Comparison of ENCODE assay signal across 28 cellular contexts in genomic region chr9:99614341-99614740, GRCh38.
"Had no signal": no experiment of that assay in that cellular context is flagged by ENCODE, and none has a peak within 500 bp of the region (broad histone marks: within the 10 kb centered on the region; RNA-seq: fewer than 3 reads in every experiment).

No MANE protein-coding gene starts in this region.

- H3K36me3 ChIP-seq: stomach, suprapubic skin, thoracic aorta, thyroid gland, tibial artery, transverse colon, upper lobe of left lung, upper lobe of right lung, uterus, vagina had no signal

- H3K4me3 ChIP-seq: stomach, suprapubic skin, testis, thoracic aorta, thyroid gland, tibial artery, transverse colon, upper lobe of left lung, upper lobe of right lung, uterus, vagina had no signal

- FAIRE-seq: urothelium cell line had no signal

- H3K27ac ChIP-seq: stomach, suprapubic skin, testis, thoracic aorta, thyroid gland, tibial artery, transverse colon, upper lobe of left lung, upper lobe of right lung, uterus, vagina had no signal

- H3K27me3 Mint-ChIP-seq: stimulated activated naive CD8-positive, alpha-beta T cell treated with anti-CD3 and anti-CD28 coated beads, Interleukin-15, amount 100 ng/mL, for 72 hours; type B pancreatic cell had no signal

- H3K4me3 Mint-ChIP-seq: stimulated activated effector memory CD8-positive, alpha-beta T cell treated with anti-CD3 and anti-CD28 coated beads, Interleukin-12 subunit alpha, Interleukin-12 subunit beta, amount 100 ng/mL, for 72 hours; stimulated activated memory B cell treated with anti-CD40 and anti-IgM and Interleukin-4, amounts not matched to agents 10 μg/mL and 1 μg/mL and 100 μg/mL, for 72 hours; stimulated activated naive B cell treated with anti-CD40 and anti-IgM and Interleukin-4, amounts not matched to agents 10 μg/mL and 1 μg/mL and 100 μg/mL, for 72 hours; stimulated activated naive CD8-positive, alpha-beta T cell treated with anti-CD3 and anti-CD28 coated beads, Interleukin-15, amount 100 ng/mL, for 72 hours; stimulated activated naive CD8-positive, alpha-beta T cell treated with anti-CD3 and anti-CD28 coated beads, Interleukin-15, Interleukin-2, amounts not matched to agents 100 ng/mL and 50 ng/mL, for 24 hours; type B pancreatic cell had no signal

- H3K4me1 ChIP-seq: stomach, suprapubic skin, testis, thyroid gland, tibial artery, transverse colon, upper lobe of left lung, upper lobe of right lung, uterus, vagina had no signal

- H3K9me3 ChIP-seq: stomach, suprapubic skin, testis, thoracic aorta, thyroid gland, tibial artery, transverse colon, upper lobe of left lung, upper lobe of right lung, uterus, vagina had no signal

- H3K27me3 ChIP-seq: stomach, suprapubic skin, testis, thyroid gland, tibial artery, transverse colon, upper lobe of left lung, upper lobe of right lung, uterus, vagina had no signal

- H3K9me3 Mint-ChIP-seq: stimulated activated effector memory CD8-positive, alpha-beta T cell treated with anti-CD3 and anti-CD28 coated beads, Interleukin-12 subunit alpha, Interleukin-12 subunit beta, amount 100 ng/mL, for 72 hours; stimulated activated naive CD8-positive, alpha-beta T cell treated with anti-CD3 and anti-CD28 coated beads, Interleukin-15, amount 100 ng/mL, for 72 hours; stimulated activated naive CD8-positive, alpha-beta T cell treated with anti-CD3 and anti-CD28 coated beads, Interleukin-15, Interleukin-2, amounts not matched to agents 100 ng/mL and 50 ng/mL, for 24 hours; type B pancreatic cell had no signal

- H3K4me1 Mint-ChIP-seq: stimulated activated effector memory CD8-positive, alpha-beta T cell treated with anti-CD3 and anti-CD28 coated beads, Interleukin-12 subunit alpha, Interleukin-12 subunit beta, amount 100 ng/mL, for 72 hours; stimulated activated memory B cell treated with anti-CD40 and anti-IgM and Interleukin-4, amounts not matched to agents 10 μg/mL and 1 μg/mL and 100 μg/mL, for 72 hours had no signal

- DNase-seq: stimulated activated CD4-positive, alpha-beta T cell treated with anti-CD3 and anti-CD28 coated beads, Interleukin-2, amount 100 ng/mL, for 48 hours; stimulated activated CD4-positive, alpha-beta T cell treated with anti-CD3 and anti-CD28 coated beads, Interleukin-4, amount 100 ng/mL, for 1 hour; stimulated activated CD4-positive, alpha-beta T cell treated with anti-CD3 and anti-CD28 coated beads, Interleukin-4, amount 100 ng/mL, for 24 hours; stimulated activated CD4-positive, alpha-beta T cell treated with anti-CD3 and anti-CD28 coated beads, Interleukin-4, amount 100 ng/mL, for 4 hours; stimulated activated CD8-positive, alpha-beta memory T cell treated with anti-CD3 and anti-CD28 coated beads, Interleukin-4, amount 100 ng/mL, for 48 hours; stimulated activated naive B cell treated with anti-CD40 and anti-IgM and Interleukin-4, amounts not matched to agents 10 μg/mL and 1 μg/mL and 100 μg/mL, for 72 hours; stimulated activated naive CD4-positive, alpha-beta T cell; stimulated activated naive CD4-positive, alpha-beta T cell treated with Interleukin-2 at 50 U/mL for 16 hours; stimulated activated naive CD8-positive, alpha-beta T cell treated with anti-CD3 and anti-CD28 coated beads, Interleukin-15, amount 100 ng/mL, for 72 hours; stimulated activated naive CD8-positive, alpha-beta T cell treated with anti-CD3 and anti-CD28 coated beads, Interleukin-15, Interleukin-2, amounts not matched to agents 100 U/mL and 50 U/mL, for 24 hours; stomach; substantia nigra; testis; thyroid gland; tibial artery; transverse colon; trophoblast cell; upper lobe of left lung; upper lobe of right lung; uterus had no signal

- H3K27ac Mint-ChIP-seq: stimulated activated effector memory CD8-positive, alpha-beta T cell treated with anti-CD3 and anti-CD28 coated beads, Interleukin-12 subunit alpha, Interleukin-12 subunit beta, amount 100 ng/mL, for 72 hours; stimulated activated naive B cell treated with anti-CD40 and anti-IgM and Interleukin-4, amounts not matched to agents 10 μg/mL and 1 μg/mL and 100 μg/mL, for 72 hours; stimulated activated naive CD8-positive, alpha-beta T cell treated with anti-CD3 and anti-CD28 coated beads, Interleukin-15, amount 100 ng/mL, for 72 hours; stimulated activated naive CD8-positive, alpha-beta T cell treated with anti-CD3 and anti-CD28 coated beads, Interleukin-15, Interleukin-2, amounts not matched to agents 100 ng/mL and 50 ng/mL, for 24 hours; type B pancreatic cell had no signal

- H3K36me3 Mint-ChIP-seq: stimulated activated effector memory CD8-positive, alpha-beta T cell treated with anti-CD3 and anti-CD28 coated beads, Interleukin-12 subunit alpha, Interleukin-12 subunit beta, amount 100 ng/mL, for 72 hours; type B pancreatic cell had no signal
